In the genomic region with DNA sequence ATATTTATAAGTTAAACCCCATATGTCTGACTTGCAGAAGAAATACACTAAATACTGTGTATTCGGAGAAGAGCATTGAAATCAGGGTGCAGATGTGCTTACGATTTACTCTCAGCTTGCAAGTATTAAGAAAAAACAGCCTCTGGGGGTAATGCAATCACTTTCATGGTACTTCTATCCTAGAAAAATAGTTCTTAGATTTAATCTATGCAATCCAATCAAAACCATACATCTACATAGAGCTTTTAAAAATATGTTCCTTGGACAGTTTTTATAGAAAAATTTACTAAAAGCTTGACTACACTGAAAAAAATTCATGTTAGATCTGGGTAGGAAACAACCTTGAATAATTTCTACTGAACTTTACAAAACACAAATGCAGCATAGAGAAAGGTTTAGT, we compare ENCODE assay signal across 1 cellular context.
TF ChIP-seq lines count a peak whose summit lies in the region.

No MANE protein-coding gene starts in this region.

TF ChIP-seq in GM23338, 12 proteins besides CTCF, POLR2A, EP300 and RAD21 (continued from another document):
- TF ChIP-seq ETS1 (IDR thresholded peaks at IDR 0.05) = no peak
- no peak for TF ChIP-seq EZH2 (IDR thresholded peaks at IDR 0.05; ENCODE audit: low read depth, unreplicated experiment)
- TF ChIP-seq JUNB (IDR thresholded peaks at IDR 0.05; ENCODE audit: unreplicated experiment) = no peak
- TF ChIP-seq ZNF331 (CRISPR knock-in tag; IDR thresholded peaks at IDR 0.05; ENCODE audit: low read depth) = no peak
- TF ChIP-seq CREB1 (CRISPR knock-in tag; IDR thresholded peaks at IDR 0.05; ENCODE audit: low read depth) = no peak
- TF ChIP-seq EZH2phosphoT487 (IDR thresholded peaks at IDR 0.05; ENCODE audit: unreplicated experiment) = no peak
- no peak for TF ChIP-seq POLR2AphosphoS5 (IDR thresholded peaks at IDR 0.05; ENCODE audit: low read depth)
- TF ChIP-seq NANOG (IDR thresholded peaks at IDR 0.05; ENCODE audit: borderline replicate concordance) = no peak
- TF ChIP-seq REST (IDR thresholded peaks at IDR 0.05; ENCODE audit: unreplicated experiment) = no peak
